ENCODE assay signal across 8 cellular contexts in genomic region chr20:37192137-37192854, GRCh38. TPM values are rescaled to one million over a fixed set of nuclear protein-coding genes. Genes with fewer than 3 reads are reported as not detected.
DNase-seq lines count a peak whose midpoint lies in the region; ATAC-seq and TF ChIP-seq lines count a peak whose summit lies in the region.

No MANE protein-coding gene starts in this region.

- H3K27ac ChIP-seq in RWPE1 = no peak overlapping the region
- H3K27ac ChIP-seq in substantia nigra (ENCODE audit: low read depth, low read length, poor library complexity, severe bottlenecking) = peak overlapping the region; percentile 77

- ATAC-seq in activated T-helper 17 cell treated with anti-CD3 and anti-CD28 coated beads, Interleukin-2, amount 50 U/mL, for 72 hours (replicated peaks) = peak; percentile 81
- no peak for ATAC-seq in GM18861 (IDR thresholded peaks at IDR 0.05; ENCODE audit: unreplicated experiment)

- H3K27ac Mint-ChIP-seq in activated T-helper 17 cell treated with anti-CD3 and anti-CD28 coated beads, Interleukin-2, amount 50 U/mL, for 72 hours = peak overlapping the region; percentile 46

- no peaks in the 10 kb centered on the region for H3K9me3 Mint-ChIP-seq in activated T-helper 17 cell treated with anti-CD3 and anti-CD28 coated beads, Interleukin-2, amount 50 U/mL, for 72 hours

- H3K4me3 ChIP-seq in GM12875 (ENCODE audit: low read depth, low read length) (no peak overlapping the region), fibroblast of pulmonary artery (replicated peaks; ENCODE audit: low read depth, low read length) (no peak overlapping the region)

- peaks cover 87% of the 10 kb centered on the region for H3K36me3 Mint-ChIP-seq in activated T-helper 17 cell treated with anti-CD3 and anti-CD28 coated beads, Interleukin-2, amount 50 U/mL, for 72 hours (ENCODE audit: low read depth)

- peak; percentile 93 for TF ChIP-seq CTCF in GM12875 (IDR thresholded peaks at IDR 0.05; ENCODE audit: borderline replicate concordance, insufficient read depth, low read depth, low read length)
- peak; percentile 100 for TF ChIP-seq CTCF in RWPE1 (conservative IDR thresholded peaks at IDR 0.05; ENCODE audit: low read depth)
- TF ChIP-seq CTCF in fibroblast of pulmonary artery (IDR thresholded peaks at IDR 0.05; ENCODE audit: low read length, missing control alignments) = peak; percentile 100

- DNase-seq in M059J (ENCODE audit: low read depth) = peak; percentile 88
- DNase-seq in RWPE1 (ENCODE audit: low spot score) = peak; percentile 93
- peak; percentile 94 for DNase-seq in fibroblast of pulmonary artery (ENCODE audit: low read depth)
- peak; percentile 60 for DNase-seq in non-pigmented ciliary epithelial cell (ENCODE audit: low read depth)
- peak; percentile 10 to 96 (median 86) for DNase-seq in substantia nigra (lab: John Stamatoyannopoulos, UW)

- POLR2A ChIA-PET in RWPE1 (lab: Yijun Ruan, JAX; ENCODE audit: low non-redundant PET) = interaction anchor here (0.9 kb wide), 1 partner anchor 14 kb away, joined by 3 read pairs; no protein-coding TSS in a partner anchor

- no peaks in the 10 kb centered on the region for H3K27me3 Mint-ChIP-seq in activated T-helper 17 cell treated with anti-CD3 and anti-CD28 coated beads, Interleukin-2, amount 50 U/mL, for 72 hours

- H3K4me1 Mint-ChIP-seq in activated T-helper 17 cell treated with anti-CD3 and anti-CD28 coated beads, Interleukin-2, amount 50 U/mL, for 72 hours = peaks cover 52% of the 10 kb centered on the region

- CTCF ChIA-PET in RWPE1 (lab: Yijun Ruan, JAX) = interaction anchor here (0.5 to 1.9 kb wide), 24 partner anchors 8 to 1188 kb away, joined by 3 to 15 read pairs (median 4); partner anchors contain the start of genes MROH8 and RPN2

- H3K4me3 Mint-ChIP-seq in activated T-helper 17 cell treated with anti-CD3 and anti-CD28 coated beads, Interleukin-2, amount 50 U/mL, for 72 hours = peak overlapping the region; percentile 28

RNA-seq across cellular contexts. Expression of gene MROH8, which starts 12.9 kb away (rescaled TPM):
- 2.1 TPM in 1 of 2 replicates, not detected in the other for total RNA-seq in M059J (2014; rRNA removed; shearing (Covaris generic))
- 1 to 10 TPM in 1 of 2 donors, under 1 TPM in 1; 0.32 to 2.0 TPM for total RNA-seq in activated T-helper 17 cell treated with anti-CD3 and anti-CD28 coated beads, Interleukin-2, amount 50 U/mL, for 72 hours

RNA-seq across cellular contexts. Expression of gene RPN2, which starts 13.2 kb away (rescaled TPM):
- total RNA-seq in M059J (2014; rRNA removed; shearing (Covaris generic)) = 724 and 791 TPM in 2 replicates
- total RNA-seq in activated T-helper 17 cell treated with anti-CD3 and anti-CD28 coated beads, Interleukin-2, amount 50 U/mL, for 72 hours = 100 to 1,000 TPM; 112 to 178 TPM
